In genomic region chr11:120511116-120511803, GRCh38 we compare ENCODE assay signal across 8 cellular contexts. TPM values are rescaled to one million over a fixed set of nuclear protein-coding genes. Genes with fewer than 3 reads are reported as not detected.
DNase-seq lines count a peak whose midpoint lies in the region; ATAC-seq and TF ChIP-seq lines count a peak whose summit lies in the region.

GRIK4 (plus strand) TSS chr11:120511748; CDS start chr11:120660319, 148,571 bp downstream.

- H3K36me3 ChIP-seq in uterus: no peaks in the 10 kb centered on the region

- DNase-seq in NCI-H1048 (lab: John Stamatoyannopoulos, UW) (peak; percentile 43), T follicular helper cell (ENCODE audit: low read depth) (peak; percentile 46), left ventricle myocardium superior (peak; percentile 90), putamen (ENCODE audit: low spot score) (peak; percentile 74), uterus (peak; percentile 81 to 84)
- DNase-seq in activated naive CD8-positive, alpha-beta T cell treated with anti-CD3 and anti-CD28 coated beads, Interleukin-2, amount 50 U/mL, for 24 hours: peak; percentile 85

- no peaks in the 10 kb centered on the region for H3K27me3 ChIP-seq in uterus

- TF ChIP-seq POLR2A in uterus (IDR thresholded peaks at IDR 0.05): peak in 1 of 2 donors; percentile 12

- H3K4me1 ChIP-seq in uterus: no peaks in the 10 kb centered on the region

- H3K4me3 ChIP-seq in GM08714 (ENCODE audit: low read length) (peak within 1 kb of the TSS; percentile 29; the same call in 1 of the 2 replicates), uterus (peak within 1 kb of the TSS; percentile 10 to 44)

- no peaks in the 10 kb centered on the region for H3K36me3 Mint-ChIP-seq in activated naive CD8-positive, alpha-beta T cell treated with anti-CD3 and anti-CD28 coated beads, Interleukin-2, amount 50 U/mL, for 24 hours (ENCODE audit: low read depth)

- peaks cover 67% of the 10 kb centered on the region for H3K27me3 Mint-ChIP-seq in activated naive CD8-positive, alpha-beta T cell treated with anti-CD3 and anti-CD28 coated beads, Interleukin-2, amount 50 U/mL, for 24 hours

- no peaks in the 10 kb centered on the region for H3K9me3 Mint-ChIP-seq in activated naive CD8-positive, alpha-beta T cell treated with anti-CD3 and anti-CD28 coated beads, Interleukin-2, amount 50 U/mL, for 24 hours

- peak within 1 kb of the TSS; percentile 8 for H3K4me3 Mint-ChIP-seq in activated naive CD8-positive, alpha-beta T cell treated with anti-CD3 and anti-CD28 coated beads, Interleukin-2, amount 50 U/mL, for 24 hours

- ATAC-seq in HG02571 (IDR thresholded peaks at IDR 0.05; ENCODE audit: unreplicated experiment) (peak; percentile 79), left ventricle myocardium superior (peak; percentile 93)
- peak; percentile 83 for ATAC-seq in activated naive CD8-positive, alpha-beta T cell treated with anti-CD3 and anti-CD28 coated beads, Interleukin-2, amount 50 U/mL, for 24 hours

- peaks cover 2% of the 10 kb centered on the region for H3K4me1 Mint-ChIP-seq in activated naive CD8-positive, alpha-beta T cell treated with anti-CD3 and anti-CD28 coated beads, Interleukin-2, amount 50 U/mL, for 24 hours

- no peak within 1 kb of the TSS for H3K27ac ChIP-seq in uterus

- peak; percentile 93 to 96 (median 94) for TF ChIP-seq CTCF in uterus (IDR thresholded peaks at IDR 0.05)

- intact Hi-C loops in left ventricle myocardium superior (cut with micrococcal nuclease) (loop anchor here (10.0 kb wide), 1 partner anchor 434 kb away; no protein-coding TSS in a partner anchor), uterus (cut with DNase I; ENCODE audit: low total_unique reads) (loop anchor here (10.0 kb wide), 1 partner anchor 304 kb away; no protein-coding TSS in a partner anchor)

- no peaks in the 10 kb centered on the region for H3K9me3 ChIP-seq in uterus

- H3K27ac Mint-ChIP-seq in activated naive CD8-positive, alpha-beta T cell treated with anti-CD3 and anti-CD28 coated beads, Interleukin-2, amount 50 U/mL, for 24 hours: no peak within 1 kb of the TSS

RNA-seq across cellular contexts. Expression of gene GRIK4, which starts in this region (rescaled TPM):
- 0.22 TPM for total RNA-seq in left ventricle myocardium superior
- total RNA-seq in uterus: 1 to 10 TPM in 1 of 4 donors, under 1 TPM in 1, not detected in 2; 0.28 to 1.1 TPM

Comparison
In these comparisons a context has a peak if more than half of its experiments do, and no peak if none do; other contexts are left out.
1. Peak in DNase-seq and ATAC-seq in left ventricle myocardium superior; RNA of the gene not detected or under 1 TPM.